In genomic region chr12:6929806-6930452, GRCh38 we compare ENCODE assay signal across 1 cellular context.
TF ChIP-seq lines count a peak whose summit lies in the region.

No MANE protein-coding gene starts in this region.

TF ChIP-seq in endothelial cell of umbilical vein, 7 proteins besides CTCF, POLR2A, EP300 and RAD21:
- TF ChIP-seq JUN (IDR thresholded peaks at IDR 0.05; ENCODE audit: borderline replicate concordance, insufficient read depth, insufficient read length, low read depth) (no peak), FOS (IDR thresholded peaks at IDR 0.05; ENCODE audit: borderline replicate concordance, insufficient read depth, low read length) (no peak), MAX (IDR thresholded peaks at IDR 0.05; ENCODE audit: insufficient read depth, insufficient read length) (no peak), GATA2 (IDR thresholded peaks at IDR 0.05; ENCODE audit: insufficient read depth, insufficient read length, low read depth, low read length) (no peak)
